Comparison of ENCODE assay signal across 1 cellular context in the genomic region with DNA sequence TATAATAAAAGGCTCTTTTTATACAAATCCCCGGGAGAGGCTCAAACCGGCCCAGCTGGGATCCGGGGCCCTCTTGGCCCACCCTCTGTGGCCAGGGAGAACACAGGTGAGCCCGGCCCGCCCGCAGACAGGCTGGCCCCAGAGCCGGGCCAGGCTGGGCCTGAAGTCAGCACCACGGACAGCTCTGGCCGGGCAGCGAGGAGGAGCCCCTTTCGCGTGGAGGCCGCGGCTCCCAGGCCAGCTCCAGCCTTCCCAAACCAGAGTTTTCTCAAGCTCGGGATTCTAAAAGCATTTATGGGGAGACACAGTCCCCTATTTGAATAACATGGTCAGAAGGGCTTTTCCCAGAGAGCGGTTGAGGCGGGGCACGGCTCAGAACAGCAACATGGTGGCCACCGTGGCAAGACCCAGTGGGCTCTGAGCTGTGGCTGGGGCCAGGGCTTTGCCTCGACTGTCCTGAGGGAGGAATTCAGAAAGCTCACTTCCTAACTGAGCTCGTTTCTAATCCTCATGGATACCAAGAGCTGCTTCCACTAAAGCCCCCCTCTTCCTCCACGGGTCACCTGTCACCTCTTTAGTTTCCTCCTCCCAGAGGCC.
TF ChIP-seq lines count a peak whose summit lies in the region.

No MANE protein-coding gene starts in this region.

TF ChIP-seq in HepG2, 621 proteins besides CTCF, POLR2A, EP300 and RAD21 (continued from another document and continues in another):
- TF ChIP-seq, protein P1, sequence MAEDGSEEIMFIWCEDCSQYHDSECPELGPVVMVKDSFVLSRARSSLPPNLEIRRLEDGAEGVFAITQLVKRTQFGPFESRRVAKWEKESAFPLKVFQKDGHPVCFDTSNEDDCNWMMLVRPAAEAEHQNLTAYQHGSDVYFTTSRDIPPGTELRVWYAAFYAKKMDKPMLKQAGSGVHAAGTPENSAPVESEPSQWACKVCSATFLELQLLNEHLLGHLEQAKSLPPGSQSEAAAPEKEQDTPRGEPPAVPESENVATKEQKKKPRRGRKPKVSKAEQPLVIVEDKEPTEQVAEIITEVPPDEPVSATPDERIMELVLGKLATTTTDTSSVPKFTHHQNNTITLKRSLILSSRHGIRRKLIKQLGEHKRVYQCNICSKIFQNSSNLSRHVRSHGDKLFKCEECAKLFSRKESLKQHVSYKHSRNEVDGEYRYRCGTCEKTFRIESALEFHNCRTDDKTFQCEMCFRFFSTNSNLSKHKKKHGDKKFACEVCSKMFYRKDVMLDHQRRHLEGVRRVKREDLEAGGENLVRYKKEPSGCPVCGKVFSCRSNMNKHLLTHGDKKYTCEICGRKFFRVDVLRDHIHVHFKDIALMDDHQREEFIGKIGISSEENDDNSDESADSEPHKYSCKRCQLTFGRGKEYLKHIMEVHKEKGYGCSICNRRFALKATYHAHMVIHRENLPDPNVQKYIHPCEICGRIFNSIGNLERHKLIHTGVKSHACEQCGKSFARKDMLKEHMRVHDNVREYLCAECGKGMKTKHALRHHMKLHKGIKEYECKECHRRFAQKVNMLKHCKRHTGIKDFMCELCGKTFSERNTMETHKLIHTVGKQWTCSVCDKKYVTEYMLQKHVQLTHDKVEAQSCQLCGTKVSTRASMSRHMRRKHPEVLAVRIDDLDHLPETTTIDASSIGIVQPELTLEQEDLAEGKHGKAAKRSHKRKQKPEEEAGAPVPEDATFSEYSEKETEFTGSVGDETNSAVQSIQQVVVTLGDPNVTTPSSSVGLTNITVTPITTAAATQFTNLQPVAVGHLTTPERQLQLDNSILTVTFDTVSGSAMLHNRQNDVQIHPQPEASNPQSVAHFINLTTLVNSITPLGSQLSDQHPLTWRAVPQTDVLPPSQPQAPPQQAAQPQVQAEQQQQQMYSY (CRISPR knock-in tag; IDR thresholded peaks at IDR 0.05), result 0 out of 2 replicates have a peak, but pooled peaks have one; percentile 39
- TF ChIP-seq GPN1 (CRISPR knock-in tag; IDR thresholded peaks at IDR 0.05; ENCODE audit: borderline replicate concordance) (no peak), MEF2D (CRISPR knock-in tag; IDR thresholded peaks at IDR 0.05) (no peak), KLF6 (CRISPR knock-in tag; IDR thresholded peaks at IDR 0.05) (0 out of 2 replicates have a peak, but pooled peaks have one; percentile 54), ZNF792 (CRISPR knock-in tag; IDR thresholded peaks at IDR 0.05) (peak; percentile 50; the same call in 1 of the 2 replicates), MTF1 (CRISPR knock-in tag; IDR thresholded peaks at IDR 0.05) (0 out of 2 replicates have a peak, but pooled peaks have one; percentile 36), EHMT2 (IDR thresholded peaks at IDR 0.05; ENCODE audit: borderline replicate concordance, low read depth, low read length) (peak; percentile 39; the same call in 1 of the 2 replicates), GABPB1 (CRISPR knock-in tag; IDR thresholded peaks at IDR 0.05) (peak; percentile 33; the same call in 1 of the 2 replicates), ZNF263 (CRISPR knock-in tag; IDR thresholded peaks at IDR 0.05) (0 out of 2 replicates have a peak, but pooled peaks have one; percentile 43), MAF1 (CRISPR knock-in tag; IDR thresholded peaks at IDR 0.05; ENCODE audit: borderline replicate concordance) (peak; percentile 64; the same call in 1 of the 2 replicates), FOXM1 (CRISPR knock-in tag; IDR thresholded peaks at IDR 0.05) (no peak), ZSCAN20 (CRISPR knock-in tag; IDR thresholded peaks at IDR 0.05; ENCODE audit: borderline replicate concordance) (peak; percentile 76; the same call in 1 of the 2 replicates), SP140L (CRISPR knock-in tag; IDR thresholded peaks at IDR 0.05; ENCODE audit: borderline replicate concordance) (0 out of 2 replicates have a peak, but pooled peaks have one; percentile 75), ZNF549 (CRISPR knock-in tag; IDR thresholded peaks at IDR 0.05) (no peak), BRCA1 (CRISPR knock-in tag; IDR thresholded peaks at IDR 0.05) (0 out of 2 replicates have a peak, but pooled peaks have one; percentile 32), HOXA3 (CRISPR knock-in tag; IDR thresholded peaks at IDR 0.05) (0 out of 2 replicates have a peak, but pooled peaks have one; percentile 24), ARNT2 (CRISPR knock-in tag; IDR thresholded peaks at IDR 0.05; ENCODE audit: low read depth) (peak; percentile 50; the same call in 1 of the 2 replicates), ZNF12 (CRISPR knock-in tag; IDR thresholded peaks at IDR 0.05) (no peak), CBX2 (IDR thresholded peaks at IDR 0.05; ENCODE audit: low read depth, low read length) (no peak), CBX2 (CRISPR knock-in tag; IDR thresholded peaks at IDR 0.05; ENCODE audit: low read depth) (no peak), ZNF674 (CRISPR knock-in tag; IDR thresholded peaks at IDR 0.05; ENCODE audit: low read depth) (no peak), MEIS2 (CRISPR knock-in tag; IDR thresholded peaks at IDR 0.05) (peak; percentile 71; the same call in 1 of the 2 replicates), KLF16 (CRISPR knock-in tag; IDR thresholded peaks at IDR 0.05) (0 out of 4 replicates have a peak, but pooled peaks of 1 of the 2 experiments have one; percentile 38), ZNF256 (CRISPR knock-in tag; conservative IDR thresholded peaks at IDR 0.05) (peak; percentile 54; the same call in 1 of the 2 replicates), HES4 (CRISPR knock-in tag; IDR thresholded peaks at IDR 0.05; ENCODE audit: borderline replicate concordance) (peak; percentile 86), RFX5 (IDR thresholded peaks at IDR 0.05; ENCODE audit: low read depth, low read length) (no peak), NFIB (CRISPR knock-in tag; IDR thresholded peaks at IDR 0.05; ENCODE audit: borderline replicate concordance) (no peak), ZSCAN9 (CRISPR knock-in tag; IDR thresholded peaks at IDR 0.05; ENCODE audit: borderline replicate concordance) (peak; percentile 87; the same call in 1 of the 2 replicates), ZNF777 (CRISPR knock-in tag; IDR thresholded peaks at IDR 0.05) (0 out of 2 replicates have a peak, but pooled peaks have one; percentile 36), BORCS8-MEF2B (CRISPR knock-in tag; IDR thresholded peaks at IDR 0.05) (0 out of 2 replicates have a peak, but pooled peaks have one; percentile 67), ZSCAN12 (CRISPR knock-in tag; IDR thresholded peaks at IDR 0.05) (peak; percentile 59; the same call in 1 of the 2 replicates)
- TF ChIP-seq, protein P2, sequence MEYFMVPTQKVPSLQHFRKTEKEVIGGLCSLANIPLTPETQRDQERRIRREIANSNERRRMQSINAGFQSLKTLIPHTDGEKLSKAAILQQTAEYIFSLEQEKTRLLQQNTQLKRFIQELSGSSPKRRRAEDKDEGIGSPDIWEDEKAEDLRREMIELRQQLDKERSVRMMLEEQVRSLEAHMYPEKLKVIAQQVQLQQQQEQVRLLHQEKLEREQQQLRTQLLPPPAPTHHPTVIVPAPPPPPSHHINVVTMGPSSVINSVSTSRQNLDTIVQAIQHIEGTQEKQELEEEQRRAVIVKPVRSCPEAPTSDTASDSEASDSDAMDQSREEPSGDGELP (IDR thresholded peaks at IDR 0.05; ENCODE audit: borderline replicate concordance, low read depth), result no peak
- TF ChIP-seq, protein P3, sequence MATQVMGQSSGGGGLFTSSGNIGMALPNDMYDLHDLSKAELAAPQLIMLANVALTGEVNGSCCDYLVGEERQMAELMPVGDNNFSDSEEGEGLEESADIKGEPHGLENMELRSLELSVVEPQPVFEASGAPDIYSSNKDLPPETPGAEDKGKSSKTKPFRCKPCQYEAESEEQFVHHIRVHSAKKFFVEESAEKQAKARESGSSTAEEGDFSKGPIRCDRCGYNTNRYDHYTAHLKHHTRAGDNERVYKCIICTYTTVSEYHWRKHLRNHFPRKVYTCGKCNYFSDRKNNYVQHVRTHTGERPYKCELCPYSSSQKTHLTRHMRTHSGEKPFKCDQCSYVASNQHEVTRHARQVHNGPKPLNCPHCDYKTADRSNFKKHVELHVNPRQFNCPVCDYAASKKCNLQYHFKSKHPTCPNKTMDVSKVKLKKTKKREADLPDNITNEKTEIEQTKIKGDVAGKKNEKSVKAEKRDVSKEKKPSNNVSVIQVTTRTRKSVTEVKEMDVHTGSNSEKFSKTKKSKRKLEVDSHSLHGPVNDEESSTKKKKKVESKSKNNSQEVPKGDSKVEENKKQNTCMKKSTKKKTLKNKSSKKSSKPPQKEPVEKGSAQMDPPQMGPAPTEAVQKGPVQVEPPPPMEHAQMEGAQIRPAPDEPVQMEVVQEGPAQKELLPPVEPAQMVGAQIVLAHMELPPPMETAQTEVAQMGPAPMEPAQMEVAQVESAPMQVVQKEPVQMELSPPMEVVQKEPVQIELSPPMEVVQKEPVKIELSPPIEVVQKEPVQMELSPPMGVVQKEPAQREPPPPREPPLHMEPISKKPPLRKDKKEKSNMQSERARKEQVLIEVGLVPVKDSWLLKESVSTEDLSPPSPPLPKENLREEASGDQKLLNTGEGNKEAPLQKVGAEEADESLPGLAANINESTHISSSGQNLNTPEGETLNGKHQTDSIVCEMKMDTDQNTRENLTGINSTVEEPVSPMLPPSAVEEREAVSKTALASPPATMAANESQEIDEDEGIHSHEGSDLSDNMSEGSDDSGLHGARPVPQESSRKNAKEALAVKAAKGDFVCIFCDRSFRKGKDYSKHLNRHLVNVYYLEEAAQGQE (IDR thresholded peaks at IDR 0.05; ENCODE audit: borderline replicate concordance in 1 of 2, low read depth in 1 of 2, low read length in 2 of 2), result peak; percentile 93 to 96
- TF ChIP-seq, protein P4, sequence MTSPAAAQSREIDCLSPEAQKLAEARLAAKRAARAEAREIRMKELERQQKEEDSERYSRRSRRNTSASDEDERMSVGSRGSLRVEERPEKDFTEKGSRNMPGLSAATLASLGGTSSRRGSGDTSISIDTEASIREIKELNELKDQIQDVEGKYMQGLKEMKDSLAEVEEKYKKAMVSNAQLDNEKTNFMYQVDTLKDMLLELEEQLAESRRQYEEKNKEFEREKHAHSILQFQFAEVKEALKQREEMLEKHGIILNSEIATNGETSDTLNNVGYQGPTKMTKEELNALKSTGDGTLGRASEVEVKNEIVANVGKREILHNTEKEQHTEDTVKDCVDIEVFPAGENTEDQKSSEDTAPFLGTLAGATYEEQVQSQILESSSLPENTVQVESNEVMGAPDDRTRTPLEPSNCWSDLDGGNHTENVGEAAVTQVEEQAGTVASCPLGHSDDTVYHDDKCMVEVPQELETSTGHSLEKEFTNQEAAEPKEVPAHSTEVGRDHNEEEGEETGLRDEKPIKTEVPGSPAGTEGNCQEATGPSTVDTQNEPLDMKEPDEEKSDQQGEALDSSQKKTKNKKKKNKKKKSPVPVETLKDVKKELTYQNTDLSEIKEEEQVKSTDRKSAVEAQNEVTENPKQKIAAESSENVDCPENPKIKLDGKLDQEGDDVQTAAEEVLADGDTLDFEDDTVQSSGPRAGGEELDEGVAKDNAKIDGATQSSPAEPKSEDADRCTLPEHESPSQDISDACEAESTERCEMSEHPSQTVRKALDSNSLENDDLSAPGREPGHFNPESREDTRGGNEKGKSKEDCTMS (CRISPR knock-in tag; conservative IDR thresholded peaks at IDR 0.05), result 0 out of 2 replicates have a peak, but pooled peaks have one; percentile 67
- TF ChIP-seq, protein P5, sequence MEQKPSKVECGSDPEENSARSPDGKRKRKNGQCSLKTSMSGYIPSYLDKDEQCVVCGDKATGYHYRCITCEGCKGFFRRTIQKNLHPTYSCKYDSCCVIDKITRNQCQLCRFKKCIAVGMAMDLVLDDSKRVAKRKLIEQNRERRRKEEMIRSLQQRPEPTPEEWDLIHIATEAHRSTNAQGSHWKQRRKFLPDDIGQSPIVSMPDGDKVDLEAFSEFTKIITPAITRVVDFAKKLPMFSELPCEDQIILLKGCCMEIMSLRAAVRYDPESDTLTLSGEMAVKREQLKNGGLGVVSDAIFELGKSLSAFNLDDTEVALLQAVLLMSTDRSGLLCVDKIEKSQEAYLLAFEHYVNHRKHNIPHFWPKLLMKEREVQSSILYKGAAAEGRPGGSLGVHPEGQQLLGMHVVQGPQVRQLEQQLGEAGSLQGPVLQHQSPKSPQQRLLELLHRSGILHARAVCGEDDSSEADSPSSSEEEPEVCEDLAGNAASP (CRISPR knock-in tag; IDR thresholded peaks at IDR 0.05; ENCODE audit: borderline replicate concordance), result peak; percentile 42; the same call in 1 of the 2 replicates
- TF ChIP-seq, protein P6, sequence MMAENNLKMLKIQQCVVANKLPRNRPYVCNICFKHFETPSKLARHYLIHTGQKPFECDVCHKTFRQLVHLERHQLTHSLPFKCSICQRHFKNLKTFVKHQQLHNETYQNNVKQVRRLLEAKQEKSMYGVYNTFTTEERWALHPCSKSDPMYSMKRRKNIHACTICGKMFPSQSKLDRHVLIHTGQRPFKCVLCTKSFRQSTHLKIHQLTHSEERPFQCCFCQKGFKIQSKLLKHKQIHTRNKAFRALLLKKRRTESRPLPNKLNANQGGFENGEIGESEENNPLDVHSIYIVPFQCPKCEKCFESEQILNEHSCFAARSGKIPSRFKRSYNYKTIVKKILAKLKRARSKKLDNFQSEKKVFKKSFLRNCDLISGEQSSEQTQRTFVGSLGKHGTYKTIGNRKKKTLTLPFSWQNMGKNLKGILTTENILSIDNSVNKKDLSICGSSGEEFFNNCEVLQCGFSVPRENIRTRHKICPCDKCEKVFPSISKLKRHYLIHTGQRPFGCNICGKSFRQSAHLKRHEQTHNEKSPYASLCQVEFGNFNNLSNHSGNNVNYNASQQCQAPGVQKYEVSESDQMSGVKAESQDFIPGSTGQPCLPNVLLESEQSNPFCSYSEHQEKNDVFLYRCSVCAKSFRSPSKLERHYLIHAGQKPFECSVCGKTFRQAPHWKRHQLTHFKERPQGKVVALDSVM (CRISPR knock-in tag; IDR thresholded peaks at IDR 0.05), result no peak
- TF ChIP-seq, protein P7, sequence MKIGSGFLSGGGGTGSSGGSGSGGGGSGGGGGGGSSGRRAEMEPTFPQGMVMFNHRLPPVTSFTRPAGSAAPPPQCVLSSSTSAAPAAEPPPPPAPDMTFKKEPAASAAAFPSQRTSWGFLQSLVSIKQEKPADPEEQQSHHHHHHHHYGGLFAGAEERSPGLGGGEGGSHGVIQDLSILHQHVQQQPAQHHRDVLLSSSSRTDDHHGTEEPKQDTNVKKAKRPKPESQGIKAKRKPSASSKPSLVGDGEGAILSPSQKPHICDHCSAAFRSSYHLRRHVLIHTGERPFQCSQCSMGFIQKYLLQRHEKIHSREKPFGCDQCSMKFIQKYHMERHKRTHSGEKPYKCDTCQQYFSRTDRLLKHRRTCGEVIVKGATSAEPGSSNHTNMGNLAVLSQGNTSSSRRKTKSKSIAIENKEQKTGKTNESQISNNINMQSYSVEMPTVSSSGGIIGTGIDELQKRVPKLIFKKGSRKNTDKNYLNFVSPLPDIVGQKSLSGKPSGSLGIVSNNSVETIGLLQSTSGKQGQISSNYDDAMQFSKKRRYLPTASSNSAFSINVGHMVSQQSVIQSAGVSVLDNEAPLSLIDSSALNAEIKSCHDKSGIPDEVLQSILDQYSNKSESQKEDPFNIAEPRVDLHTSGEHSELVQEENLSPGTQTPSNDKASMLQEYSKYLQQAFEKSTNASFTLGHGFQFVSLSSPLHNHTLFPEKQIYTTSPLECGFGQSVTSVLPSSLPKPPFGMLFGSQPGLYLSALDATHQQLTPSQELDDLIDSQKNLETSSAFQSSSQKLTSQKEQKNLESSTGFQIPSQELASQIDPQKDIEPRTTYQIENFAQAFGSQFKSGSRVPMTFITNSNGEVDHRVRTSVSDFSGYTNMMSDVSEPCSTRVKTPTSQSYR (CRISPR knock-in tag; IDR thresholded peaks at IDR 0.05; ENCODE audit: borderline replicate concordance), result peak; percentile 22; the same call in 1 of the 2 replicates
- TF ChIP-seq, protein P8, sequence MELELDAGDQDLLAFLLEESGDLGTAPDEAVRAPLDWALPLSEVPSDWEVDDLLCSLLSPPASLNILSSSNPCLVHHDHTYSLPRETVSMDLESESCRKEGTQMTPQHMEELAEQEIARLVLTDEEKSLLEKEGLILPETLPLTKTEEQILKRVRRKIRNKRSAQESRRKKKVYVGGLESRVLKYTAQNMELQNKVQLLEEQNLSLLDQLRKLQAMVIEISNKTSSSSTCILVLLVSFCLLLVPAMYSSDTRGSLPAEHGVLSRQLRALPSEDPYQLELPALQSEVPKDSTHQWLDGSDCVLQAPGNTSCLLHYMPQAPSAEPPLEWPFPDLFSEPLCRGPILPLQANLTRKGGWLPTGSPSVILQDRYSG (CRISPR knock-in tag; IDR thresholded peaks at IDR 0.05), result 0 out of 2 replicates have a peak, but pooled peaks have one; percentile 58
